24 cellular contexts compared by ENCODE assay signal in the genomic region with DNA sequence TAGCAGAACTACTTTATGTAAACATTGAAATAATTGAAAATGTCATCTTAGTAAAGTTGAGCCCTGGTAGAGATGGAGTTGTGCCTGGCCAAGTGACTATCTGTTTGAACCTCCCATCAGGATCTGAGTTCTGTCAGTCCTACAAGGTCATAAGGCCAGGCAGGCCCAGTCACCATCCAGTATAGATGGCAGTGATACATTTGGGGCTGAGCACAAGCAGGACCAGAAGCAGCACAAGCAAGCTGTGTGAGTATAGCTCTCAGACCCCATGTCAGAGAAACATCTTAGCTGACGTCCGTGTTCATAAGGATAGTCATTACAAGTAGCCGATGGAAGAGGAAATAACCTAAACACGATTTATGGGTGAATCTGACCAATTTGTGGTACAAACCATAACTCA.
"Had no signal": no experiment of that assay in that cellular context is flagged by ENCODE, and none has a peak within 500 bp of the region (broad histone marks: within the 10 kb centered on the region; RNA-seq: fewer than 3 reads in every experiment).

No MANE protein-coding gene starts in this region.

- H3K27ac ChIP-seq: brain microvascular endothelial cell had no signal

- H3K36me3 ChIP-seq: brain microvascular endothelial cell had no signal

- DNase-seq: activated B cell treated with CpG ODN at 0.5 μM for 24 hours; activated CD4-positive, alpha-beta T cell treated with anti-CD3 and anti-CD28 coated beads for 1 hour; activated CD4-positive, alpha-beta T cell treated with anti-CD3 and anti-CD28 coated beads, Interleukin-2, amount 10 ng/mL, durations not matched to agents 24 days and 14 days; activated CD4-positive, alpha-beta T cell treated with anti-CD3 and anti-CD28 coated beads, Interleukin-2, amount 50 U/mL, for 48 hours; activated CD8-positive, alpha-beta memory T cell treated with anti-CD3 and anti-CD28 coated beads, Interleukin-2, amount 10 ng/mL, durations not matched to agents 7 days and 5 days; activated gamma-delta T cell; activated naive CD4-positive, alpha-beta T cell treated with anti-CD3 and anti-CD28 coated beads, Interleukin-2, amount 10 ng/mL, durations not matched to agents 7 days and 5 days; activated naive CD8-positive, alpha-beta T cell treated with anti-CD3 and anti-CD28 coated beads for 36 hours; activated T-cell treated with anti-CD3 and anti-CD28 coated beads, Interleukin-2, amount 50 U/mL, for 48 hours; brain microvascular endothelial cell; caudate nucleus; NCI-H1092; NCI-H1417; NCI-H1930; NCI-H2171; NCI-H2227 treated with DMSO at 0.1 percent for 48 hours; NCI-H446 treated with DMSO at 0.1 percent for 48 hours; NCI-H524 treated with DMSO at 0.1 percent for 48 hours; NCI-H774; SIG-M5; T-helper 17 cell; T-helper 9 cell had no signal

- H3K27me3 ChIP-seq: brain microvascular endothelial cell had no signal

- ATAC-seq: activated CD8-positive, alpha-beta memory T cell treated with anti-CD3 and anti-CD28 coated beads, Interleukin-2, amount 10 ng/mL, durations not matched to agents 7 days and 5 days; activated T-helper 17 cell treated with anti-CD3 and anti-CD28 coated beads, Interleukin-2, amount 50 U/mL, for 72 hours; HepG2; T-helper 17 cell had no signal
